23 cellular contexts compared by ENCODE assay signal in the genomic region with DNA sequence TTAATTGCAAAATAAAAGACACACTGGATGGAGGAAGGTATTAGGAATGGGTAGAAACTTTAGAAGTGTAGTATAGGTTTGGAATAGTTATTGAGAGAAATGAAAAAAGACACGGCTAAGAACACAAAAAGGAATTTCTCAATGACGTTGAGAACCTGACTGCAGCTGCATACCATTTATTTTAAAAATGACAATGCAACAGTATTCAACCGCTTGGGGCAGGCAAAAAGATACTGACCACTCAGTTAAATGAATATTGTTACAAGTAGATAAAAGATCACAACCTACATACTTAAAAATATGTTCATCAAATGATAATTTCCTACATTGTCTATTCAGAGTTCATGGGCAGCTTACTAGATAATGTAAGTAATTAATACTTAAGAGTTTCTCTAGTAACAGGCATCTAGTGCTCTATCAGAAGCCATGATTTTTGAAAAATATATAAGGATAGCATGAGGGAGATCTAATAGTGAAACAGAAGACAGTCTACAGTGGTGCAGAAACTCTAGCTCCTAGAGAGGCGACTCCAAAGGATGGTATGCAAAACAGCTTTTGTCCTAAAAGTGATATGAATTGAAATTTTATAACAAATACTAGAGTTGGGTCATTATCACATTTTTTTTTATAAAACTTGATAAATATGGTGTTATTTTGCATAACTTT.
A peak's percentile ranks its signal among the peaks of the same experiment; 100 is the strongest.
DNase-seq lines count a peak whose midpoint lies in the region; ATAC-seq, FAIRE-seq and TF ChIP-seq lines count a peak whose summit lies in the region.
"Had no signal": no experiment of that assay in that cellular context is flagged by ENCODE, and none has a peak within 500 bp of the region (broad histone marks: within the 10 kb centered on the region; RNA-seq: fewer than 3 reads in every experiment).

No MANE protein-coding gene starts in this region.

- H4K20me1 ChIP-seq in keratinocyte (ENCODE audit: control insufficient read depth, extremely low read depth, insufficient read depth, low read length): no peaks in the 10 kb centered on the region

- H3K36me3 ChIP-seq in ACC112 (ENCODE audit: insufficient read depth, low read length): peaks cover 3% of the 10 kb centered on the region; the same call in 1 of the 2 replicates
- no peaks in the 10 kb centered on the region for H3K36me3 ChIP-seq in adipocyte (ENCODE audit: control insufficient read depth, insufficient read depth, low read length, severe bottlenecking)
- no peaks in the 10 kb centered on the region for H3K36me3 ChIP-seq in keratinocyte (ENCODE audit: control insufficient read depth in 2 of 2, extremely low read depth in 1 of 2, insufficient read depth in 2 of 2, low read length in 2 of 2)

- dilution Hi-C loops in keratinocyte (cut with MboI; ENCODE audit: extremely low pct_ligation_motif_present, low sequenced_read_pairs): no loop called here

- H3K27me3 ChIP-seq in ACC112 (ENCODE audit: insufficient read depth, low read length) (no peaks in the 10 kb centered on the region), adipocyte (replicated peaks; ENCODE audit: control insufficient read depth, insufficient read depth, low read length) (no peaks in the 10 kb centered on the region), keratinocyte (ENCODE audit: control insufficient read depth, extremely low read depth, insufficient read depth, low read length) (no peaks in the 10 kb centered on the region)
- H3K27me3 ChIP-seq: MG63 had no signal

- no peak overlapping the region for H3K27ac Mint-ChIP-seq in chondrocyte (ENCODE audit: unreplicated experiment)
- no peak overlapping the region for H3K27ac Mint-ChIP-seq in effector memory CD8-positive, alpha-beta T cell

- H3K4me1 Mint-ChIP-seq in chondrocyte (ENCODE audit: low read depth): peaks cover 17% of the 10 kb centered on the region
- H3K4me1 Mint-ChIP-seq in effector memory CD8-positive, alpha-beta T cell (ENCODE audit: low read depth in 2 of 2): no peaks in the 10 kb centered on the region

- H3K27ac ChIP-seq in ACC112 (ENCODE audit: low read depth, low read length) (peak overlapping the region; percentile 92), keratinocyte (ENCODE audit: control insufficient read depth, insufficient read depth, low read length) (peak overlapping the region; percentile 94)
- H3K27ac ChIP-seq: C4-2B, HL-60 had no signal

- peaks cover 6% of the 10 kb centered on the region for H3K36me3 Mint-ChIP-seq in chondrocyte (ENCODE audit: low read depth)
- H3K36me3 Mint-ChIP-seq in effector memory CD8-positive, alpha-beta T cell (ENCODE audit: insufficient read depth): no peaks in the 10 kb centered on the region

- H3K79me2 ChIP-seq in ACC112 (ENCODE audit: control insufficient read depth, insufficient read depth, low read length, unreplicated experiment): no peaks in the 10 kb centered on the region
- H3K79me2 ChIP-seq in keratinocyte (ENCODE audit: control insufficient read depth, insufficient read depth, low read length): peaks cover 41% of the 10 kb centered on the region

- TF ChIP-seq CTCF in keratinocyte (optimal IDR thresholded peaks at IDR 0.05 in 1 of 3, IDR thresholded peaks at IDR 0.05 in 1 of 3, conservative IDR thresholded peaks at IDR 0.05 in 1 of 3; ENCODE audit: extremely low read depth in 1 of 3, insufficient read depth in 2 of 3, low read length in 3 of 3) (no peak), chondrocyte (IDR thresholded peaks at IDR 0.05) (no peak)

- no peaks in the 10 kb centered on the region for H3K9me1 ChIP-seq in keratinocyte (ENCODE audit: control insufficient read depth, extremely low read depth, insufficient read depth, low read length)

- peaks cover 51% of the 10 kb centered on the region for H3K4me1 ChIP-seq in ACC112 (ENCODE audit: control insufficient read depth, insufficient read depth, low read length, unreplicated experiment)
- H3K4me1 ChIP-seq in adipocyte (ENCODE audit: control insufficient read depth, insufficient read depth, low read length): peaks cover 38% of the 10 kb centered on the region
- H3K4me1 ChIP-seq in keratinocyte (ENCODE audit: control insufficient read depth, extremely low read depth, insufficient read depth, low read length): peaks cover 42% of the 10 kb centered on the region

- no peaks in the 10 kb centered on the region for H3K27me3 Mint-ChIP-seq in chondrocyte (ENCODE audit: low read depth)
- no peaks in the 10 kb centered on the region for H3K27me3 Mint-ChIP-seq in effector memory CD8-positive, alpha-beta T cell

- H3K9ac ChIP-seq in adipocyte (ENCODE audit: low read length): peak overlapping the region; percentile 51
- H3K9ac ChIP-seq in keratinocyte (ENCODE audit: control insufficient read depth, extremely low read depth, insufficient read depth, low read length): peak overlapping the region; percentile 87

- no peak for ATAC-seq in effector memory CD8-positive, alpha-beta T cell (replicated peaks)
- ATAC-seq in HG02970 (IDR thresholded peaks at IDR 0.05; ENCODE audit: low FRiP score, unreplicated experiment): no peak
- ATAC-seq: GM12878, HCT116, Right ventricle myocardium inferior had no signal

- H3K4me2 ChIP-seq in keratinocyte (ENCODE audit: control insufficient read depth, extremely low read depth, insufficient read depth, low read depth, low read length): peak overlapping the region; percentile 91

- H2AFZ ChIP-seq in ACC112 (ENCODE audit: low read length, unreplicated experiment) (peak overlapping the region; percentile 21), keratinocyte (ENCODE audit: control insufficient read depth, low read length) (no peak overlapping the region)

- H3K4me3 Mint-ChIP-seq in chondrocyte (ENCODE audit: unreplicated experiment): no peak overlapping the region
- no peak overlapping the region for H3K4me3 Mint-ChIP-seq in effector memory CD8-positive, alpha-beta T cell

- peak; percentile 5 for FAIRE-seq in keratinocyte (lab: Jason Lieb, UNC)
- FAIRE-seq: GM12878, GM19239 had no signal

- peaks cover 18% of the 10 kb centered on the region for H3K9me3 Mint-ChIP-seq in chondrocyte (ENCODE audit: low read depth)
- peaks cover 4 to 7% of the 10 kb centered on the region in 2 donors for H3K9me3 Mint-ChIP-seq in effector memory CD8-positive, alpha-beta T cell

- H3K9me3 ChIP-seq in adipocyte (ENCODE audit: control insufficient read depth, low read length) (peaks cover 16% of the 10 kb centered on the region), keratinocyte (ENCODE audit: control insufficient read depth, low read depth, low read length) (peaks cover 14% of the 10 kb centered on the region)

- DNase-seq in LHCN-M2 (ENCODE audit: low read depth): peak; percentile 77
- DNase-seq in adipocyte (ENCODE audit: low read depth): no peak
- no peak for DNase-seq in keratinocyte (ENCODE audit: low read depth, low spot score)
- DNase-seq in chondrocyte (ENCODE audit: low spot score): no peak
- no peak for DNase-seq in globus pallidus (ENCODE audit: low spot score)
- DNase-seq in effector memory CD8-positive, alpha-beta T cell: no peak
- DNase-seq: 8988T; COR-L47; KBM-7; MG63; NCI-H1105; NCI-H1694 treated with DMSO at 0.1 percent for 48 hours; NCI-H69; NK-92 treated with Interleukin-12 subunit alpha and Interleukin-12 subunit beta, amount 100 ng/mL, for 24 hours; OCI-M1 had no signal

- peak overlapping the region; percentile 23; the same call in 1 of the 2 replicates for H3K4me3 ChIP-seq in ACC112 (ENCODE audit: low read depth, low read length)
- peak overlapping the region; percentile 47 for H3K4me3 ChIP-seq in adipocyte (ENCODE audit: low read length)
- peak overlapping the region; percentile 50 to 94 (median 82) for H3K4me3 ChIP-seq in keratinocyte (ENCODE audit: control insufficient read depth in 2 of 3, extremely low read depth in 1 of 3, insufficient read depth in 2 of 3, low read depth in 1 of 3, low read length in 3 of 3)
- H3K4me3 ChIP-seq: GM12878, MG63 had no signal

Comparison
In these comparisons a context has a peak if more than half of its experiments do, and no peak if none do; other contexts are left out.
1. H3K4me3 ChIP-seq: peak in every context shown above with its lines; median percentile 82 in keratinocyte; 47 in adipocyte; 23 in ACC112.